Comparison of ENCODE assay signal across 9 cellular contexts in genomic region chr13:42574435-42575311, GRCh38. TPM values are rescaled to one million over a fixed set of nuclear protein-coding genes. Genes with fewer than 3 reads are reported as not detected.
DNase-seq lines count a peak whose midpoint lies in the region; ATAC-seq and TF ChIP-seq lines count a peak whose summit lies in the region.
"Had no signal": no experiment of that assay in that cellular context is flagged by ENCODE, and none has a peak within 500 bp of the region (broad histone marks: within the 10 kb centered on the region; RNA-seq: fewer than 3 reads in every experiment).

No MANE protein-coding gene starts in this region.

- CTCF ChIA-PET in SK-N-SH (lab: Yijun Ruan, JAX): no interaction called here

- H3K4me3 ChIP-seq in SK-N-SH (ENCODE audit: low read depth in 2 of 2, low read length in 1 of 2) (peak overlapping the region; percentile 12 to 16; a peak in 1 of 4 replicates), iPS-18c (ENCODE audit: insufficient read depth, low read depth, low read length) (peak overlapping the region; percentile 70)
- H3K4me3 ChIP-seq: BLaER1 had no signal

- peak overlapping the region; percentile 81 for H3K4me3 Mint-ChIP-seq in activated T-cell treated with anti-CD3 and anti-CD28 coated beads, Interleukin-2, amount 50 U/mL, for 4 hours

- TF ChIP-seq EP300 in SK-N-SH (IDR thresholded peaks at IDR 0.05; ENCODE audit: borderline replicate concordance in 1 of 2, low read depth in 1 of 2, low read length in 1 of 2): no peak

- H3K36me3 Mint-ChIP-seq in activated T-cell treated with anti-CD3 and anti-CD28 coated beads, Interleukin-2, amount 50 U/mL, for 4 hours (ENCODE audit: insufficient read depth): no peaks in the 10 kb centered on the region

- no peak for TF ChIP-seq RAD21 in SK-N-SH (IDR thresholded peaks at IDR 0.05; ENCODE audit: low read length)

- no peaks in the 10 kb centered on the region for H3K79me2 ChIP-seq in SK-N-SH (ENCODE audit: insufficient read depth)

- H3K9me3 ChIP-seq in SK-N-SH (0 out of 2 replicates have a peak, but pooled peaks cover 7% of the 10 kb centered on the region), iPS-18c (ENCODE audit: control insufficient read depth, insufficient read depth, low read length) (peaks cover 4% of the 10 kb centered on the region)

- no peaks in the 10 kb centered on the region for H3K36me3 ChIP-seq in SK-N-SH (replicated peaks in 1 of 2; ENCODE audit: control insufficient read depth in 1 of 2, insufficient read depth in 2 of 2, low read length in 1 of 2)
- H3K36me3 ChIP-seq: BLaER1 had no signal

- H3K4me2 ChIP-seq in SK-N-SH: peak overlapping the region; percentile 52
- H3K4me2 ChIP-seq: BLaER1 had no signal

- TF ChIP-seq CTCF in SK-N-SH (IDR thresholded peaks at IDR 0.05): no peak

- POLR2A ChIA-PET in SK-N-SH (lab: Yijun Ruan, JAX): no interaction called here

- ATAC-seq in SK-N-SH treated with all-trans-retinoic acid at 6 μM for 48 hours (no peak; the same call in 2 of the 3 replicates), HG03378 (IDR thresholded peaks at IDR 0.05; ENCODE audit: unreplicated experiment) (peak; percentile 57)
- ATAC-seq in activated T-cell treated with anti-CD3 and anti-CD28 coated beads, Interleukin-2, amount 50 U/mL, for 4 hours: peak; percentile 77 to 78

- H3K4me1 Mint-ChIP-seq in activated T-cell treated with anti-CD3 and anti-CD28 coated beads, Interleukin-2, amount 50 U/mL, for 4 hours (ENCODE audit: low read depth): peaks cover 28% of the 10 kb centered on the region

- no peaks in the 10 kb centered on the region for H3K9me3 Mint-ChIP-seq in activated T-cell treated with anti-CD3 and anti-CD28 coated beads, Interleukin-2, amount 50 U/mL, for 4 hours

- WGBS in SK-N-SH (ENCODE audit: low lambda C conversion rate): 2% methylated on average over 38 of the region's 51 CpGs

- no peak overlapping the region for H3K27ac ChIP-seq in SK-N-SH (ENCODE audit: low read depth in 2 of 2, low read length in 1 of 2)
- H3K27ac ChIP-seq: BLaER1 had no signal

- no peaks in the 10 kb centered on the region for H3F3A ChIP-seq in SK-N-SH (replicated peaks; ENCODE audit: insufficient read depth)

- peaks cover 0 to 3% of the 10 kb centered on the region in 2 experiments; a peak in 1 of 4 replicates for H3K4me1 ChIP-seq in SK-N-SH (ENCODE audit: control insufficient read depth in 1 of 2, insufficient read depth in 2 of 2, low read depth in 1 of 2, low read length in 1 of 2)
- H3K4me1 ChIP-seq: BLaER1 had no signal

- no peak overlapping the region for H2AFZ ChIP-seq in SK-N-SH (ENCODE audit: low read depth)

- no peaks in the 10 kb centered on the region for H4K20me1 ChIP-seq in SK-N-SH (ENCODE audit: insufficient read depth)
- H4K20me1 ChIP-seq: BLaER1 had no signal

- H3K27me3 ChIP-seq in SK-N-SH (ENCODE audit: insufficient read depth): peaks cover 34% of the 10 kb centered on the region
- H3K27me3 ChIP-seq: BLaER1 had no signal

- H3K27me3 Mint-ChIP-seq in activated T-cell treated with anti-CD3 and anti-CD28 coated beads, Interleukin-2, amount 50 U/mL, for 4 hours (ENCODE audit: low read depth): peaks cover 23% of the 10 kb centered on the region

- DNase-seq in SK-N-SH: peak; percentile 25
- DNase-seq in activated T-cell treated with anti-CD3 and anti-CD28 coated beads, Interleukin-2, amount 50 U/mL, for 4 hours: peak; percentile 66
- peak; percentile 67 for DNase-seq in stimulated activated CD4-positive, alpha-beta T cell treated with anti-CD3 and anti-CD28 coated beads, Interleukin-4, amount 100 ng/mL, for 24 hours
- no peak for DNase-seq in NCI-H1092 (lab: John Stamatoyannopoulos, UW)
- no peak for DNase-seq in NK-92 treated with Interleukin-12 subunit alpha and Interleukin-12 subunit beta, amount 100 ng/mL, for 24 hours (lab: John Stamatoyannopoulos, UW)

- H3K9me2 ChIP-seq in SK-N-SH: no peaks in the 10 kb centered on the region

- no peak overlapping the region for H3K9ac ChIP-seq in SK-N-SH
- H3K9ac ChIP-seq: BLaER1 had no signal

TF ChIP-seq in SK-N-SH, 30 proteins besides CTCF, POLR2A, EP300 and RAD21 (continues in another document):
- TF ChIP-seq SIN3A (IDR thresholded peaks at IDR 0.05; ENCODE audit: borderline replicate concordance, low read depth, low read length): no peak
- TF ChIP-seq USF2 (IDR thresholded peaks at IDR 0.05; ENCODE audit: borderline replicate concordance, low read depth, low read length): no peak
- TF ChIP-seq ZBTB33 (IDR thresholded peaks at IDR 0.05; ENCODE audit: borderline replicate concordance, low read depth): no peak

TF ChIP-seq in SK-N-SH treated with all-trans-retinoic acid at 6 μM for 48 hours, 23 proteins besides CTCF, POLR2A, EP300 and RAD21 (continues in another document):
- TF ChIP-seq POU6F1 (CRISPR knock-in tag; IDR thresholded peaks at IDR 0.05; ENCODE audit: borderline replicate concordance, low read depth): no peak
- TF ChIP-seq BACH2 (CRISPR knock-in tag; IDR thresholded peaks at IDR 0.05; ENCODE audit: borderline replicate concordance): no peak
- no peak for TF ChIP-seq ZC3H10 (CRISPR knock-in tag; IDR thresholded peaks at IDR 0.05)
- no peak for TF ChIP-seq ESRRG (CRISPR knock-in tag; IDR thresholded peaks at IDR 0.05)
- no peak for TF ChIP-seq ZNF565 (CRISPR knock-in tag; conservative IDR thresholded peaks at IDR 0.05; ENCODE audit: low read depth)
- TF ChIP-seq GLIS3 (CRISPR knock-in tag; IDR thresholded peaks at IDR 0.05): no peak
- TF ChIP-seq SNAI2 (CRISPR knock-in tag; IDR thresholded peaks at IDR 0.05): no peak
- TF ChIP-seq PPARA (CRISPR knock-in tag; IDR thresholded peaks at IDR 0.05; ENCODE audit: borderline replicate concordance): no peak
- no peak for TF ChIP-seq PATZ1 (CRISPR knock-in tag; IDR thresholded peaks at IDR 0.05; ENCODE audit: borderline replicate concordance)
- no peak for TF ChIP-seq TOX (CRISPR knock-in tag; IDR thresholded peaks at IDR 0.05; ENCODE audit: borderline replicate concordance)
- no peak for TF ChIP-seq ZNF70 (CRISPR knock-in tag; IDR thresholded peaks at IDR 0.05)
- TF ChIP-seq CREB5 (CRISPR knock-in tag; IDR thresholded peaks at IDR 0.05; ENCODE audit: low read depth): no peak
- TF ChIP-seq ARNTL (CRISPR knock-in tag; IDR thresholded peaks at IDR 0.05; ENCODE audit: borderline replicate concordance, low read depth): no peak
- TF ChIP-seq CSRNP3 (CRISPR knock-in tag; IDR thresholded peaks at IDR 0.05): no peak
- no peak for TF ChIP-seq ZNF8 (CRISPR knock-in tag; IDR thresholded peaks at IDR 0.05)

RNA-seq across cellular contexts. Expression of gene TNFSF11, which starts 0.7 kb away (rescaled TPM):
- polyA plus RNA-seq in SK-N-SH (2012; rRNA removed): not detected in 2 replicates
- not detected in 2 replicates for polyA plus RNA-seq in SK-N-SH (2012; cell fraction: cytosol; rRNA removed)
- polyA plus RNA-seq in SK-N-SH (2012; cell fraction: nucleus; rRNA removed): 0.08 TPM in 1 of 2 replicates, not detected in the other
- total RNA-seq in activated T-cell treated with anti-CD3 and anti-CD28 coated beads, Interleukin-2, amount 50 U/mL, for 4 hours: 10 to 100 TPM in 1 of 3 donors, 1 to 10 TPM in 2; 5.7 to 26.4 (median 8.5) TPM

Comparison
In these comparisons a context has a peak if more than half of its experiments do, and no peak if none do; other contexts are left out.
1. DNase-seq: peak in SK-N-SH (single experiment), activated T-cell treated with anti-CD3 and anti-CD28 coated beads, Interleukin-2, amount 50 U/mL, for 4 hours (single experiment) and stimulated activated CD4-positive, alpha-beta T cell treated with anti-CD3 and anti-CD28 coated beads, Interleukin-4, amount 100 ng/mL, for 24 hours (single experiment); none in NCI-H1092 (single experiment) and NK-92 treated with Interleukin-12 subunit alpha and Interleukin-12 subunit beta, amount 100 ng/mL, for 24 hours (single experiment).